12 cellular contexts compared by ENCODE assay signal in the genomic region with DNA sequence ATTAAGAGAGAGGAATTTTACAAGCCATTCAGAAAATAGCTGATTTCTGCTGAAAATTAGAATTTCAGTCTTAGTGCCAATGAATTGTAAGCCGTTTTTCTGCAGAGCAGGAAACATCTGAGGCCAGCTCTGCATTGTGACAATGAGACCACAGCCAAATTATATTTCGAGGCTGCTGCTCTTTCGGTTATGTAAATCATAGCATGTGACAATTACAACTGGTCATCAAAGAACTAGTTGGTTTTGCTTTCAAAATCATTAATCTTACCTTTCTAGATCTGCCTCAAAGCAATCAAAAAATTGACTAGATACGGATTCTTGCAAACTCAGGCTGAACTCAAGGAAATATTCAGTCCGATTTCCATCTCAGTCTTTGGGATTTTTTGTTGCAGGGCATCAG. TPM values are rescaled to one million over a fixed set of nuclear protein-coding genes. Genes with fewer than 3 reads are reported as not detected.
A peak's percentile ranks its signal among the peaks of the same experiment; 100 is the strongest.
DNase-seq lines count a peak whose midpoint lies in the region; ATAC-seq and TF ChIP-seq lines count a peak whose summit lies in the region.
"Had no signal": no experiment of that assay in that cellular context is flagged by ENCODE, and none has a peak within 500 bp of the region (broad histone marks: within the 10 kb centered on the region; RNA-seq: fewer than 3 reads in every experiment).

No MANE protein-coding gene starts in this region.

- DNase-seq in GM10248 (ENCODE audit: extremely low spot score): peak; percentile 73
- peak; percentile 40 for DNase-seq in GM19240 (ENCODE audit: insufficient read length, low spot score)
- DNase-seq in prostate gland (ENCODE audit: low spot score): no peak
- DNase-seq in HUDEP-2 (lab: John Stamatoyannopoulos, UW; ENCODE audit: unreplicated experiment in 76 of 76): no peak
- no peak for DNase-seq in activated CD4-positive, alpha-beta T cell treated with anti-CD3 and anti-CD28 coated beads for 1 hour
- DNase-seq in NCI-H510A treated with DMSO at 0.1 percent for 48 hours (lab: John Stamatoyannopoulos, UW): no peak
- DNase-seq: IMR-90; spleen; stimulated activated naive CD4-positive, alpha-beta T cell; T-helper 9 cell had no signal

- CTCF ChIA-PET in GM10248 (lab: Yijun Ruan, JAX): interaction anchor here (1.5 to 2.4 kb wide), 2 partner anchors 11 to 259 kb away, joined by 4 to 7 read pairs; no protein-coding TSS in a partner anchor

- 57% methylated on average over 5 of the region's 5 CpGs for WGBS in prostate gland

- H3K9me3 ChIP-seq in prostate gland: no peaks in the 10 kb centered on the region
- H3K9me3 ChIP-seq: spleen had no signal

- intact Hi-C loops in prostate gland (cut with DNase I): no loop called here

- no peak for TF ChIP-seq POLR2A in prostate gland (IDR thresholded peaks at IDR 0.05)

- H3K27me3 ChIP-seq in prostate gland (replicated peaks; ENCODE audit: insufficient read depth): no peaks in the 10 kb centered on the region
- H3K27me3 ChIP-seq: spleen had no signal

- ATAC-seq in HG02763 (IDR thresholded peaks at IDR 0.05; ENCODE audit: unreplicated experiment) (peak; percentile 94), HG03521 (IDR thresholded peaks at IDR 0.05; ENCODE audit: unreplicated experiment) (peak; percentile 94)

- POLR2A ChIA-PET in GM10248 (lab: Yijun Ruan, JAX): no interaction called here

- H3K4me3 ChIP-seq in prostate gland: no peak overlapping the region
- H3K4me3 ChIP-seq: spleen had no signal

- TF ChIP-seq CTCF in GM10248 (IDR thresholded peaks at IDR 0.05; ENCODE audit: control extremely low read depth, extremely low read depth, low read depth, missing control alignments) (no peak), prostate gland (IDR thresholded peaks at IDR 0.05) (no peak)

- H3K4me1 ChIP-seq in prostate gland (replicated peaks): no peaks in the 10 kb centered on the region

- no peak overlapping the region for H3K27ac ChIP-seq in prostate gland

- H3K36me3 ChIP-seq in prostate gland: no peaks in the 10 kb centered on the region
- H3K36me3 ChIP-seq: spleen had no signal

RNA-seq across cellular contexts. Expression of a gene that starts 33.4 kb away (rescaled TPM):
- total RNA-seq in prostate gland: 1 to 10 TPM in 1 of 2 donors, under 1 TPM in 1; 0.82 to 1.5 TPM
- total RNA-seq: IMR-90 had no signal

Comparison
In these comparisons a context has a peak if more than half of its experiments do, and no peak if none do; other contexts are left out.
1. DNase-seq: peak in GM10248 (single experiment) and GM19240 (single experiment); none in prostate gland (single experiment), HUDEP-2 (0 of 76), activated CD4-positive, alpha-beta T cell treated with anti-CD3 and anti-CD28 coated beads for 1 hour (single experiment) and NCI-H510A treated with DMSO at 0.1 percent for 48 hours (single experiment).